8 cellular contexts compared by ENCODE assay signal in genomic region chr18:35345460-35345921, GRCh38. TPM values are rescaled to one million over a fixed set of nuclear protein-coding genes. Genes with fewer than 3 reads are reported as not detected.
DNase-seq lines count a peak whose midpoint lies in the region; ATAC-seq, FAIRE-seq and TF ChIP-seq lines count a peak whose summit lies in the region.

No MANE protein-coding gene starts in this region.

- FAIRE-seq in urothelium cell line (lab: Jason Lieb, UNC), result no peak
- FAIRE-seq in GM12892 (lab: Jason Lieb, UNC), result no peak

- no peaks in the 10 kb centered on the region for H3K27me3 ChIP-seq in prostate gland (replicated peaks; ENCODE audit: insufficient read depth)

- H3K4me1 ChIP-seq in prostate gland (replicated peaks), result no peaks in the 10 kb centered on the region

- peak overlapping the region in 1 of 2 donors; percentile 3 for H3K4me3 ChIP-seq in prostate gland

- ATAC-seq in GM21723 (IDR thresholded peaks at IDR 0.05; ENCODE audit: unreplicated experiment), result peak; percentile 37

- H3K27ac ChIP-seq in C4-2B, result peak overlapping the region; percentile 94
- H3K27ac ChIP-seq in prostate gland, result peak overlapping the region; percentile 98

- intact Hi-C loops in prostate gland (cut with DNase I), result loop anchor here (10.0 kb wide), 1 partner anchor 341 kb away; no protein-coding TSS in a partner anchor

- 8% methylated on average over 6 of the region's 6 CpGs for WGBS in prostate gland

- TF ChIP-seq CTCF in C4-2B (conservative IDR thresholded peaks at IDR 0.05) (no peak), prostate gland (IDR thresholded peaks at IDR 0.05) (peak in 1 of 4 experiments; percentile 11)

- H3K9me3 ChIP-seq in prostate gland, result no peaks in the 10 kb centered on the region

- DNase-seq in SHP77 treated with DMSO at 0.1 percent for 48 hours (lab: John Stamatoyannopoulos, UW) (peak; percentile 14), foreskin melanocyte (peak; percentile 98), prostate gland (ENCODE audit: low spot score) (peak; percentile 69), urothelium cell line (ENCODE audit: low spot score) (no peak), GM12892 (ENCODE audit: insufficient read length) (no peak), SKM-1 (lab: John Stamatoyannopoulos, UW; ENCODE audit: unreplicated experiment) (no peak)

- H3K36me3 ChIP-seq in prostate gland, result no peaks in the 10 kb centered on the region

- no peak for TF ChIP-seq POLR2A in prostate gland (IDR thresholded peaks at IDR 0.05)
- no peak for TF ChIP-seq POLR2A in GM12892 (IDR thresholded peaks at IDR 0.05; ENCODE audit: low read depth, low read length)

RNA-seq across cellular contexts. Expression of gene ZNF24, which starts 1.3 kb away (rescaled TPM):
- total RNA-seq in prostate gland, result 10 to 100 TPM; 39.4 to 53.4 TPM
- 17.1 TPM for polyA plus RNA-seq in GM12892 (2012; ENCODE audit: missing spikeins)

RNA-seq across cellular contexts. Expression of gene ZNF396, which starts 31.6 kb away (rescaled TPM):
- total RNA-seq in prostate gland, result 1 to 10 TPM; 1.6 to 3.9 TPM
- 0.47 TPM for polyA plus RNA-seq in GM12892 (2012; ENCODE audit: missing spikeins)

RNA-seq across cellular contexts. Expression of gene ZSCAN30, which starts 55.5 kb away (rescaled TPM):
- 10 to 100 TPM; 18.3 to 21.3 TPM for total RNA-seq in prostate gland
- polyA plus RNA-seq in GM12892 (2012; ENCODE audit: missing spikeins), result 15.6 TPM

Comparison
In these comparisons a context has a peak if more than half of its experiments do, and no peak if none do; other contexts are left out.
1. DNase-seq: peak in SHP77 treated with DMSO at 0.1 percent for 48 hours (single experiment), foreskin melanocyte (single experiment) and prostate gland (single experiment); none in urothelium cell line (single experiment), GM12892 (single experiment) and SKM-1 (single experiment).